Comparison of ENCODE assay signal across 8 cellular contexts in the genomic region with DNA sequence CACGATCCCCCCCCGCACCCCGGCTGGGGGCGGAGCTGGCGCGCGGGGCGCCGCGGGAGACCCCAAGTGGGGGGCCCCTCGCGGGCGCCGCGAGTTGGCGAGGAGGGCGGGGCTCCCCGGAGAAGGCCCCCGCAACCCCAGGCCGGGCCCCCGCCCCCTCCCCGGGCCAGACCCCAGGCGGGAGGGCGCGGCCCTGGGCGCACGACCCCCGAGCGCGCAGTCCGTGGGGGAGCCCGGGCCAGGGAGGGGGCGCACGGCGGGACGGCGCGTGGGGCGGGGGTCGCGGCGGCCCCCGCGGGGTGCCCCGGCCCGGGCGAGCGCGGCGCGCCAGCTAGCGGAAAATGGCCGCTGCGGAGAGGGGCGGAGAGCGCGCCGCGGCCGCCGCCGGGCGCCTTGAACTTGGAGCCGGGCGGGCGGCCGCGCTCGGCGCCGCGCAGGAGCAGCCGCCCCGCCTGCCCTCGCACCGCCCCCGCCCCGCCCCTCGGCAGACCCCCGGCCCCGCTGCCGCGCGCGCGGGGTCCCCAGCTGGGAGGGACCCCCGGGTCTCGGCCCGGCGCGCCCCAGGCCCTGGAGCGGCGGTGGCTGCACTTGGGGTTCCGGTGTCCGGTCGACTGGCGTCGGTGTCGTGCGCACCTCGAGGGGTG. TPM values are rescaled to one million over a fixed set of nuclear protein-coding genes. Genes with fewer than 3 reads are reported as not detected.
A peak's percentile ranks its signal among the peaks of the same experiment; 100 is the strongest.
DNase-seq lines count a peak whose midpoint lies in the region; ATAC-seq and TF ChIP-seq lines count a peak whose summit lies in the region.

No MANE protein-coding gene starts in this region.

- POLR2A ChIA-PET in CD4-positive, alpha-beta T cell (lab: Charles Lee) = interaction anchor here (1.0 to 1.3 kb wide), 2 partner anchors 22 to 403 kb away, joined by 3 to 5 read pairs; a partner anchor contains a TSS
- POLR2A ChIA-PET in HCT116 (lab: Charles Lee) (interaction anchor here (0.5 kb wide), 1 partner anchor 20 kb away, joined by 3 read pairs; no protein-coding TSS in a partner anchor), WTC11 (lab: Charles Lee) (no interaction called here)

- H2AFZ ChIP-seq in HCT116 (ENCODE audit: low read depth, low read length, poor library complexity, severe bottlenecking) = no peak overlapping the region
- H2AFZ ChIP-seq in neural progenitor cell (replicated peaks) = no peak overlapping the region

- H3K4me1 Mint-ChIP-seq in CD4-positive, alpha-beta T cell (ENCODE audit: low read depth) = peaks cover 47% of the 10 kb centered on the region
- peaks cover 24% of the 10 kb centered on the region for H3K4me1 Mint-ChIP-seq in WTC11
- peaks cover 15% of the 10 kb centered on the region for H3K4me1 Mint-ChIP-seq in neural progenitor cell
- H3K4me1 Mint-ChIP-seq in endothelial cell (ENCODE audit: unreplicated experiment) = no peaks in the 10 kb centered on the region

- H4K20me1 ChIP-seq in HCT116 (ENCODE audit: insufficient read depth) (no peaks in the 10 kb centered on the region), neural progenitor cell (ENCODE audit: low read depth) (peaks cover 50% of the 10 kb centered on the region)

- H3K4me1 ChIP-seq in HCT116 (ENCODE audit: control insufficient read depth in 1 of 2, insufficient read depth in 2 of 2, low read length in 2 of 2) = peaks cover 10 to 45% of the 10 kb centered on the region in 2 experiments
- H3K4me1 ChIP-seq in neural progenitor cell = peaks cover 13% of the 10 kb centered on the region

- H3K4me2 ChIP-seq in HCT116 (ENCODE audit: low read length) = peak overlapping the region; percentile 99
- peak overlapping the region; percentile 80 for H3K4me2 ChIP-seq in neural progenitor cell

- peak; percentile 20 for ATAC-seq in CD4-positive, alpha-beta T cell (ENCODE audit: poor library complexity)
- ATAC-seq in HCT116 (peak; percentile 46), WTC11 (no peak; the same call in 1 of the 2 replicates)

- no peak for TF ChIP-seq RAD21 in HCT116 (IDR thresholded peaks at IDR 0.05; ENCODE audit: low read depth)

- H3K9me3 Mint-ChIP-seq in CD4-positive, alpha-beta T cell = no peaks in the 10 kb centered on the region
- H3K9me3 Mint-ChIP-seq in WTC11 = no peaks in the 10 kb centered on the region
- H3K9me3 Mint-ChIP-seq in neural progenitor cell = peaks cover 5% of the 10 kb centered on the region
- peaks cover under 1% of the 10 kb centered on the region for H3K9me3 Mint-ChIP-seq in endothelial cell (ENCODE audit: unreplicated experiment)

- H3K27ac Mint-ChIP-seq in CD4-positive, alpha-beta T cell = peak overlapping the region; percentile 78
- H3K27ac Mint-ChIP-seq in WTC11 (no peak overlapping the region), neural progenitor cell (no peak overlapping the region), endothelial cell (ENCODE audit: unreplicated experiment) (no peak overlapping the region)

- H3K27me3 Mint-ChIP-seq in CD4-positive, alpha-beta T cell = no peaks in the 10 kb centered on the region
- H3K27me3 Mint-ChIP-seq in WTC11 (ENCODE audit: low read depth) = peaks cover 89% of the 10 kb centered on the region
- H3K27me3 Mint-ChIP-seq in neural progenitor cell (ENCODE audit: insufficient read depth, low read depth) = peaks cover 73% of the 10 kb centered on the region
- H3K27me3 Mint-ChIP-seq in endothelial cell (ENCODE audit: unreplicated experiment) = peaks cover 38% of the 10 kb centered on the region

- H3K4me3 ChIP-seq in HCT116 (replicated peaks in 1 of 2; ENCODE audit: low read depth in 1 of 2, low read length in 2 of 2) = peak overlapping the region; percentile 62 to 91
- peak overlapping the region; percentile 71 for H3K4me3 ChIP-seq in epithelial cell of proximal tubule (ENCODE audit: low read depth, low read length)
- peak overlapping the region; percentile 56 for H3K4me3 ChIP-seq in neural progenitor cell

- RAD21 ChIA-PET in HCT116 (lab: Charles Lee; ENCODE audit: low non-redundant PET in 1 of 2, low total read pairs in 2 of 2, uncharacterized antibody in 2 of 2, unreplicated experiment in 2 of 2) = no interaction called here

- H3K27me3 ChIP-seq in CD4-positive, alpha-beta T cell (ENCODE audit: control insufficient read depth, insufficient read depth, low read length) = no peaks in the 10 kb centered on the region
- no peaks in the 10 kb centered on the region for H3K27me3 ChIP-seq in HCT116 (ENCODE audit: insufficient read depth, low read length)
- H3K27me3 ChIP-seq in neural progenitor cell = peaks cover 98% of the 10 kb centered on the region

- peaks cover 36% of the 10 kb centered on the region for H3F3A ChIP-seq in neural progenitor cell (ENCODE audit: low read depth)

- no peak for TF ChIP-seq CTCF in CD4-positive, alpha-beta T cell (IDR thresholded peaks at IDR 0.05)
- no peak for TF ChIP-seq CTCF in HCT116 (IDR thresholded peaks at IDR 0.05 in 2 of 3, conservative IDR thresholded peaks at IDR 0.05 in 1 of 3; ENCODE audit: borderline replicate concordance in 1 of 3, insufficient read depth in 1 of 3, low read depth in 2 of 3, low read length in 2 of 3)
- TF ChIP-seq CTCF in WTC11 (IDR thresholded peaks at IDR 0.05) = no peak
- no peak for TF ChIP-seq CTCF in epithelial cell of proximal tubule (conservative IDR thresholded peaks at IDR 0.05; ENCODE audit: low read depth, low read length)
- no peak for TF ChIP-seq CTCF in neural progenitor cell (IDR thresholded peaks at IDR 0.05)
- no peak for TF ChIP-seq CTCF in endothelial cell (IDR thresholded peaks at IDR 0.05; ENCODE audit: unreplicated experiment)

- H3K36me3 Mint-ChIP-seq in CD4-positive, alpha-beta T cell (ENCODE audit: low read depth) = peaks cover 5% of the 10 kb centered on the region
- no peaks in the 10 kb centered on the region for H3K36me3 Mint-ChIP-seq in WTC11
- H3K36me3 Mint-ChIP-seq in neural progenitor cell = no peaks in the 10 kb centered on the region
- peaks cover 4% of the 10 kb centered on the region for H3K36me3 Mint-ChIP-seq in endothelial cell (ENCODE audit: low read depth, unreplicated experiment)

- H3K9me3 ChIP-seq in CD4-positive, alpha-beta T cell (ENCODE audit: control insufficient read depth, low read length) = no peaks in the 10 kb centered on the region
- no peaks in the 10 kb centered on the region for H3K9me3 ChIP-seq in HCT116 (ENCODE audit: control insufficient read depth in 1 of 2, insufficient read depth in 1 of 2, low read depth in 1 of 2, low read length in 2 of 2)
- H3K9me3 ChIP-seq in neural progenitor cell (ENCODE audit: low read depth) = no peaks in the 10 kb centered on the region

- peak in 3 of 10 experiments; percentile 30 to 49 (median 43) for DNase-seq in CD4-positive, alpha-beta T cell
- DNase-seq in HCT116 (ENCODE audit: low read depth, low spot score) = no peak
- DNase-seq in WTC11 (ENCODE audit: low spot score) = no peak
- DNase-seq in epithelial cell of proximal tubule (ENCODE audit: low read depth) = no peak
- DNase-seq in neural progenitor cell (ENCODE audit: low spot score) = no peak
- no peak for DNase-seq in DMS114 treated with DMSO at 0.1 percent for 48 hours (lab: John Stamatoyannopoulos, UW; ENCODE audit: unreplicated experiment)
- DNase-seq in endothelial cell (ENCODE audit: low spot score) = no peak
- DNase-seq in SKM-1 (lab: John Stamatoyannopoulos, UW; ENCODE audit: unreplicated experiment) = no peak

- peak overlapping the region; percentile 64 for H3K27ac ChIP-seq in CD4-positive, alpha-beta T cell (ENCODE audit: low read depth, low read length)
- peak overlapping the region; percentile 93 for H3K27ac ChIP-seq in HCT116 (ENCODE audit: low read depth, low read length)
- no peak overlapping the region for H3K27ac ChIP-seq in neural progenitor cell

- intact Hi-C loops in CD4-positive, alpha-beta T cell (cut with DNase I, micrococcal nuclease) = loop anchor here (2.0 kb wide), 1 partner anchor 21 kb away; no protein-coding TSS in a partner anchor
- intact Hi-C loops in HCT116 (cut with micrococcal nuclease) = no loop called here

- peaks cover 48% of the 10 kb centered on the region for H3K79me2 ChIP-seq in HCT116 (ENCODE audit: insufficient read depth, low read length)
- H3K79me2 ChIP-seq in neural progenitor cell (ENCODE audit: low read depth) = no peaks in the 10 kb centered on the region

- no peaks in the 10 kb centered on the region for H3K36me3 ChIP-seq in HCT116 (ENCODE audit: control insufficient read depth in 1 of 2, insufficient read depth in 2 of 2, low read length in 2 of 2)
- no peaks in the 10 kb centered on the region for H3K36me3 ChIP-seq in neural progenitor cell

- no TSS peak for BruUV-seq in HCT116 (replicated peaks; lab: Mats Ljungman, UMichigan)

- H3K9ac ChIP-seq in HCT116 (ENCODE audit: low read length) (peak overlapping the region; percentile 92), neural progenitor cell (no peak overlapping the region)

- peak overlapping the region; percentile 89 for H3K4me3 Mint-ChIP-seq in CD4-positive, alpha-beta T cell
- H3K4me3 Mint-ChIP-seq in WTC11 (peak overlapping the region; percentile 63), neural progenitor cell (peak overlapping the region; percentile 81), endothelial cell (ENCODE audit: unreplicated experiment) (no peak overlapping the region)

- no peaks in the 10 kb centered on the region for H3K9me2 ChIP-seq in HCT116 (ENCODE audit: insufficient read depth)

- CTCF ChIA-PET in CD4-positive, alpha-beta T cell (lab: Charles Lee) = no interaction called here
- CTCF ChIA-PET in HCT116 (lab: Charles Lee) = no interaction called here
- CTCF ChIA-PET in WTC11 (lab: Charles Lee) = no interaction called here

- no peak for TF ChIP-seq POLR2A in HCT116 (IDR thresholded peaks at IDR 0.05; ENCODE audit: borderline replicate concordance, extremely low read depth, insufficient read depth, insufficient read length)

TF ChIP-seq in HCT116, 20 proteins besides CTCF, POLR2A, EP300 and RAD21:
- TF ChIP-seq TCF7L2 (IDR thresholded peaks at IDR 0.05; ENCODE audit: borderline replicate concordance, extremely low read depth, insufficient read depth, insufficient read length) (peak; percentile 33), YY1 (IDR thresholded peaks at IDR 0.05; ENCODE audit: extremely low read depth, insufficient replicate concordance, low read depth, low read length) (peak; percentile 63), ZFX (IDR thresholded peaks at IDR 0.05) (0 out of 2 replicates have a peak, but pooled peaks have one; percentile 8), SIN3A (IDR thresholded peaks at IDR 0.05; ENCODE audit: low read depth) (no peak)

TF ChIP-seq in WTC11, 78 proteins besides CTCF, POLR2A, EP300 and RAD21 (continues in another document):
- no peak for TF ChIP-seq ZBTB21 (CRISPR knock-in tag; IDR thresholded peaks at IDR 0.05; ENCODE audit: borderline replicate concordance)

RNA-seq across cellular contexts. Expression of a gene that starts 6.4 kb away (rescaled TPM):
- total RNA-seq in CD4-positive, alpha-beta T cell = 10 to 100 TPM; 22.1 to 22.2 TPM
- total RNA-seq in HCT116 (2021; ENCODE audit: unreplicated experiment) (116 TPM), WTC11 (2021) (3.5 to 4.4 TPM (median 4.0 TPM) in 3 replicates), epithelial cell of proximal tubule (16.8 and 31.2 TPM in 2 replicates), neural progenitor cell (ENCODE audit: low replicate concordance) (1.1 and 1.3 TPM in 2 replicates), endothelial cell (ENCODE audit: unreplicated experiment) (4.9 TPM)
- 42.8 and 55.4 TPM in 2 replicates for polyA plus RNA-seq in HCT116 (2012)
